ENCODE assay signal across 8 cellular contexts in the genomic region with DNA sequence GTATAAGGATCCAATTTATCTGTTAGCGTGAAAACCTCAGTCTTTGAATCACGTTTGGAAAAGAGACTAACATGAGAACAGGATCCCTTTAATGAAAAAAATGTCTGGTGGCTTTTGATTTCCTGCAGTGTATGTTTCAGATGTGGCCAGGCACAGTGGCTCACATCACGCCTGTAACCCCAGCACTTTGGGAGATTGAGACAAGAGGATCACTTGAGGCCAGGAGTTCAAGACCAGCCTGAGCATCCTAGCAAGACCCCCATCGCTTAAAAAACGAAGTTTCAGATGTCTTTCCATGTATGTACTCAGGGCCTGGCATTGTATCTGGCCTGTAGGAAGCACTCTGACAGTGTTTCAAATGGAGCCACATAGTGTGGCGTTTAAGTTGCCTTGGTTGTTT.
DNase-seq lines count a peak whose midpoint lies in the region; ATAC-seq, FAIRE-seq and TF ChIP-seq lines count a peak whose summit lies in the region.

No MANE protein-coding gene starts in this region.

- peaks cover 47% of the 10 kb centered on the region for H3K4me1 ChIP-seq in smooth muscle cell (ENCODE audit: low read depth)

- no peak for DNase-seq in chondrocyte (ENCODE audit: low spot score)
- DNase-seq in smooth muscle cell (lab: John Stamatoyannopoulos, UW; ENCODE audit: unreplicated experiment), result no peak
- DNase-seq in urothelium cell line (ENCODE audit: low spot score), result no peak
- no peak for DNase-seq in DMS 273 treated with DMSO at 0.1 percent for 48 hours (lab: John Stamatoyannopoulos, UW)
- no peak for DNase-seq in occipital lobe (lab: John Stamatoyannopoulos, UW)
- no peak for DNase-seq in HT-29 (ENCODE audit: low spot score)

- peak overlapping the region; percentile 87 for H3K4me2 ChIP-seq in smooth muscle cell

- H3K4me3 ChIP-seq in smooth muscle cell, result no peak overlapping the region

- ATAC-seq in GM19397 (IDR thresholded peaks at IDR 0.05; ENCODE audit: unreplicated experiment) (peak; percentile 27), HG03432 (IDR thresholded peaks at IDR 0.05; ENCODE audit: unreplicated experiment) (peak; percentile 15)

- peak overlapping the region; percentile 43 for H3K27ac Mint-ChIP-seq in chondrocyte (ENCODE audit: unreplicated experiment)

- H3K4me1 Mint-ChIP-seq in chondrocyte (ENCODE audit: low read depth), result peaks cover 10% of the 10 kb centered on the region

- H3K27me3 ChIP-seq in smooth muscle cell (ENCODE audit: low read depth), result no peaks in the 10 kb centered on the region

- H3K27me3 Mint-ChIP-seq in chondrocyte (ENCODE audit: low read depth), result no peaks in the 10 kb centered on the region

- peaks cover 86% of the 10 kb centered on the region for H3K79me2 ChIP-seq in smooth muscle cell (ENCODE audit: low read depth)

- WGBS in smooth muscle cell (ENCODE audit: low lambda C conversion rate), result 59% methylated on average over 6 of the region's 6 CpGs

- H2AFZ ChIP-seq in smooth muscle cell (ENCODE audit: low read depth), result no peak overlapping the region

- no peaks in the 10 kb centered on the region for H3K36me3 ChIP-seq in smooth muscle cell (ENCODE audit: low read depth)

- no peaks in the 10 kb centered on the region for H4K20me1 ChIP-seq in smooth muscle cell (ENCODE audit: low read depth)

- H3K27ac ChIP-seq in smooth muscle cell (ENCODE audit: low read depth), result peak overlapping the region; percentile 97

- no peaks in the 10 kb centered on the region for H3K9me3 Mint-ChIP-seq in chondrocyte (ENCODE audit: low read depth)

- no peaks in the 10 kb centered on the region for H3K9me3 ChIP-seq in smooth muscle cell (replicated peaks; ENCODE audit: low read depth)

- peaks cover 1% of the 10 kb centered on the region for H3K36me3 Mint-ChIP-seq in chondrocyte (ENCODE audit: low read depth)

- FAIRE-seq in urothelium cell line (lab: Jason Lieb, UNC), result no peak

- H3K4me3 Mint-ChIP-seq in chondrocyte (ENCODE audit: unreplicated experiment), result no peak overlapping the region

- peaks cover 27% of the 10 kb centered on the region for H3F3A ChIP-seq in smooth muscle cell (ENCODE audit: low read depth)

- no peak for TF ChIP-seq CTCF in chondrocyte (IDR thresholded peaks at IDR 0.05)
- TF ChIP-seq CTCF in smooth muscle cell (IDR thresholded peaks at IDR 0.05; ENCODE audit: borderline replicate concordance, insufficient read depth, poor library complexity, severe bottlenecking), result no peak

- peak overlapping the region; percentile 78 for H3K9ac ChIP-seq in smooth muscle cell (ENCODE audit: low read depth)
